ENCODE assay signal across 8 cellular contexts in genomic region chr7:1176891-1177373, GRCh38. TPM values are rescaled to one million over a fixed set of nuclear protein-coding genes. Genes with fewer than 3 reads are reported as not detected.
DNase-seq lines count a peak whose midpoint lies in the region; ATAC-seq lines count a peak whose summit lies in the region.

No MANE protein-coding gene starts in this region.

- peak; percentile 63 for DNase-seq in EH (ENCODE audit: low read depth)
- DNase-seq in Kasumi-1 (lab: John Stamatoyannopoulos, UW) = peak; percentile 17 to 42
- peak; percentile 51 to 76 (median 53) for DNase-seq in T-helper 17 cell
- peak; percentile 89 for DNase-seq in activated naive CD8-positive, alpha-beta T cell treated with anti-CD3 and anti-CD28 coated beads, Interleukin-2, amount 50 U/mL, for 24 hours
- peak; percentile 72 for DNase-seq in iPS-NIHi7 (ENCODE audit: extremely low spot score)
- peak; percentile 87 for DNase-seq in stimulated activated CD4-positive, alpha-beta T cell treated with anti-CD3 and anti-CD28 coated beads, Interleukin-4, amount 100 ng/mL, for 24 hours

- peaks cover 3% of the 10 kb centered on the region for H3K9me3 Mint-ChIP-seq in activated naive CD8-positive, alpha-beta T cell treated with anti-CD3 and anti-CD28 coated beads, Interleukin-2, amount 50 U/mL, for 24 hours

- H3K4me3 Mint-ChIP-seq in T-helper 17 cell = peak overlapping the region; percentile 78
- peak overlapping the region; percentile 45 for H3K4me3 Mint-ChIP-seq in activated naive CD8-positive, alpha-beta T cell treated with anti-CD3 and anti-CD28 coated beads, Interleukin-2, amount 50 U/mL, for 24 hours

- ATAC-seq in T-helper 17 cell = peak; percentile 75
- ATAC-seq in activated naive CD8-positive, alpha-beta T cell treated with anti-CD3 and anti-CD28 coated beads, Interleukin-2, amount 50 U/mL, for 24 hours = peak; percentile 55
- no peak for ATAC-seq in HG03460 (IDR thresholded peaks at IDR 0.05; ENCODE audit: unreplicated experiment)
- no peak for ATAC-seq in GM18870 (IDR thresholded peaks at IDR 0.05; ENCODE audit: unreplicated experiment)

- peaks cover 15% of the 10 kb centered on the region for H3K4me1 Mint-ChIP-seq in T-helper 17 cell
- H3K4me1 Mint-ChIP-seq in activated naive CD8-positive, alpha-beta T cell treated with anti-CD3 and anti-CD28 coated beads, Interleukin-2, amount 50 U/mL, for 24 hours = peaks cover 14% of the 10 kb centered on the region

- H3K9me3 ChIP-seq in T-helper 17 cell (ENCODE audit: control insufficient read depth, low read length, poor library complexity, severe bottlenecking) = no peaks in the 10 kb centered on the region

- no peaks in the 10 kb centered on the region for H3K36me3 Mint-ChIP-seq in T-helper 17 cell (ENCODE audit: low read depth)
- no peaks in the 10 kb centered on the region for H3K36me3 Mint-ChIP-seq in activated naive CD8-positive, alpha-beta T cell treated with anti-CD3 and anti-CD28 coated beads, Interleukin-2, amount 50 U/mL, for 24 hours (ENCODE audit: low read depth)

- H3K27me3 Mint-ChIP-seq in T-helper 17 cell = peaks cover 35% of the 10 kb centered on the region
- peaks cover 17% of the 10 kb centered on the region for H3K27me3 Mint-ChIP-seq in activated naive CD8-positive, alpha-beta T cell treated with anti-CD3 and anti-CD28 coated beads, Interleukin-2, amount 50 U/mL, for 24 hours

- peak overlapping the region; percentile 21 for H3K27ac Mint-ChIP-seq in T-helper 17 cell
- peak overlapping the region; percentile 78 for H3K27ac Mint-ChIP-seq in activated naive CD8-positive, alpha-beta T cell treated with anti-CD3 and anti-CD28 coated beads, Interleukin-2, amount 50 U/mL, for 24 hours

RNA-seq across cellular contexts. Expression of gene ZFAND2A, which starts 16.9 kb away (rescaled TPM):
- 10 to 100 TPM; 73.6 to 87.8 TPM for total RNA-seq in T-helper 17 cell

RNA-seq across cellular contexts. Expression of gene UNCX, which starts 55.7 kb away (rescaled TPM):
- total RNA-seq in T-helper 17 cell = not detected

Comparison
In these comparisons a context has a peak if more than half of its experiments do, and no peak if none do; other contexts are left out.
1. DNase-seq: peak in every context shown above with its lines; median percentile 89 in activated naive CD8-positive, alpha-beta T cell treated with anti-CD3 and anti-CD28 coated beads, Interleukin-2, amount 50 U/mL, for 24 hours; 87 in stimulated activated CD4-positive, alpha-beta T cell treated with anti-CD3 and anti-CD28 coated beads, Interleukin-4, amount 100 ng/mL, for 24 hours; 72 in iPS-NIHi7; 63 in EH; 53 in T-helper 17 cell; 30 in Kasumi-1.
2. ATAC-seq: peak in T-helper 17 cell (single experiment) and activated naive CD8-positive, alpha-beta T cell treated with anti-CD3 and anti-CD28 coated beads, Interleukin-2, amount 50 U/mL, for 24 hours (single experiment); none in HG03460 (single experiment) and GM18870 (single experiment).